ENCODE assay signal across 1 cellular context in genomic region chr14:77799863-77800730, GRCh38.
A peak's percentile ranks its signal among the peaks of the same experiment; 100 is the strongest.
TF ChIP-seq lines count a peak whose summit lies in the region.

TSS of gene ADCK1 (plus strand) at chr14:77800109. CDS start at chr14:77818979, 18,870 bp downstream.

TF ChIP-seq in WTC11, 78 proteins besides CTCF, POLR2A, EP300 and RAD21 (continued from another document):
- 0 out of 2 replicates have a peak, but pooled peaks have one; percentile 45 for TF ChIP-seq ZNF138 (CRISPR knock-in tag; conservative IDR thresholded peaks at IDR 0.05)
- no peak for TF ChIP-seq PRRX2 (CRISPR knock-in tag; IDR thresholded peaks at IDR 0.05)
- no peak for TF ChIP-seq E2F1 (CRISPR knock-in tag; IDR thresholded peaks at IDR 0.05)
- TF ChIP-seq ZMAT4 (CRISPR knock-in tag; IDR thresholded peaks at IDR 0.05): no peak
- TF ChIP-seq MAX (CRISPR knock-in tag; IDR thresholded peaks at IDR 0.05): peak; percentile 95
- no peak for TF ChIP-seq NR3C1 (CRISPR knock-in tag; conservative IDR thresholded peaks at IDR 0.05; ENCODE audit: low read depth)
- TF ChIP-seq CBFB (CRISPR knock-in tag; IDR thresholded peaks at IDR 0.05; ENCODE audit: low read depth): peak; percentile 61; the same call in 1 of the 2 replicates
- no peak for TF ChIP-seq FOXJ3 (CRISPR knock-in tag; IDR thresholded peaks at IDR 0.05; ENCODE audit: borderline replicate concordance)
- TF ChIP-seq AR (CRISPR knock-in tag; IDR thresholded peaks at IDR 0.05): no peak
- TF ChIP-seq NFYB (CRISPR knock-in tag; conservative IDR thresholded peaks at IDR 0.05; ENCODE audit: low read depth): no peak
- no peak for TF ChIP-seq ZNF317 (CRISPR knock-in tag; IDR thresholded peaks at IDR 0.05; ENCODE audit: borderline replicate concordance, low read depth)
- peak; percentile 86; the same call in 1 of the 2 replicates for TF ChIP-seq ATF1 (CRISPR knock-in tag; IDR thresholded peaks at IDR 0.05)
- no peak for TF ChIP-seq RORB (CRISPR knock-in tag; IDR thresholded peaks at IDR 0.05)
- no peak; the same call in 1 of the 2 replicates for TF ChIP-seq ZNF219 (CRISPR knock-in tag; IDR thresholded peaks at IDR 0.05; ENCODE audit: borderline replicate concordance)
- no peak for TF ChIP-seq ZNF263 (CRISPR knock-in tag; IDR thresholded peaks at IDR 0.05; ENCODE audit: low read depth)
- TF ChIP-seq AFF4 (CRISPR knock-in tag; IDR thresholded peaks at IDR 0.05; ENCODE audit: borderline replicate concordance): 0 out of 2 replicates have a peak, but pooled peaks have one; percentile 43
- peak; percentile 91; the same call in 1 of the 2 replicates for TF ChIP-seq FOXP1 (CRISPR knock-in tag; IDR thresholded peaks at IDR 0.05; ENCODE audit: borderline replicate concordance)
- TF ChIP-seq ZNF416 (CRISPR knock-in tag; IDR thresholded peaks at IDR 0.05): no peak; the same call in 1 of the 2 replicates
- peak; percentile 32; the same call in 1 of the 2 replicates for TF ChIP-seq MLX (CRISPR knock-in tag; IDR thresholded peaks at IDR 0.05)
- peak; percentile 68; the same call in 1 of the 2 replicates for TF ChIP-seq FOXK1 (CRISPR knock-in tag; IDR thresholded peaks at IDR 0.05)
- TF ChIP-seq TCF7 (CRISPR knock-in tag; IDR thresholded peaks at IDR 0.05; ENCODE audit: low read depth): no peak
- TF ChIP-seq USF2 (CRISPR knock-in tag; IDR thresholded peaks at IDR 0.05): peak; percentile 94
- TF ChIP-seq STAT6 (CRISPR knock-in tag; conservative IDR thresholded peaks at IDR 0.05; ENCODE audit: low read depth): no peak
- 0 out of 2 replicates have a peak, but pooled peaks have one; percentile 27 for TF ChIP-seq TP53 (CRISPR knock-in tag; IDR thresholded peaks at IDR 0.05)
- peak; percentile 88 for TF ChIP-seq E2F5 (CRISPR knock-in tag; IDR thresholded peaks at IDR 0.05)
- TF ChIP-seq CREM (CRISPR knock-in tag; IDR thresholded peaks at IDR 0.05): peak; percentile 60; the same call in 1 of the 2 replicates
- TF ChIP-seq SOX15 (CRISPR knock-in tag; IDR thresholded peaks at IDR 0.05): no peak
- TF ChIP-seq GABPB1 (CRISPR knock-in tag; IDR thresholded peaks at IDR 0.05): peak; percentile 17; the same call in 1 of the 2 replicates
- TF ChIP-seq ZNF423 (CRISPR knock-in tag; IDR thresholded peaks at IDR 0.05): no peak
- peak; percentile 94 for TF ChIP-seq ARID4B (CRISPR knock-in tag; IDR thresholded peaks at IDR 0.05; ENCODE audit: borderline replicate concordance)
- TF ChIP-seq NFE2L1 (CRISPR knock-in tag; IDR thresholded peaks at IDR 0.05): no peak
- no peak for TF ChIP-seq GRHL2 (CRISPR knock-in tag; IDR thresholded peaks at IDR 0.05; ENCODE audit: insufficient replicate concordance, severe bottlenecking)
- no peak for TF ChIP-seq ZNF281 (CRISPR knock-in tag; IDR thresholded peaks at IDR 0.05)
- no peak for TF ChIP-seq KAT7 (CRISPR knock-in tag; IDR thresholded peaks at IDR 0.05; ENCODE audit: borderline replicate concordance)
